ENCODE assay signal across 23 cellular contexts in the genomic region with DNA sequence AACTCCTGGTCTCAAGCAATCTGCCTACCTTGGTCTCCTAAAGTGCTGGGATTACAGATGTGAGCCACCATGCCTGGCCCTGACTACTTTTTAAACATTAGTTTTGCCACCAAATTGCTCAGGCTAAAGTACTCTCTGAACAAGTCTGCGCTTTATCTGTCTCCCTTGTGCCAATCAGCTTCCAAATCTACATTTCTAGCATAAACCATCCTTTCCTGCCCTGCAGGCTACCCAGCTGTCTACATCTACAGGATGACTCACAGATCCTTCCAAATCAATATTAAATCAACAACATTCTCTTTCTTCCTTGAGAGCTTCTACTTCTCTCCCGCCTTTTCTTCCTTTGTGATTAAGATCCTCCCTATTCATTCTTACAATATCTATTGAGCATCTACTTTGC. TPM values are rescaled to one million over a fixed set of nuclear protein-coding genes. Genes with fewer than 3 reads are reported as not detected.
DNase-seq lines count a peak whose midpoint lies in the region; ATAC-seq, FAIRE-seq and TF ChIP-seq lines count a peak whose summit lies in the region.
"Had no signal": no experiment of that assay in that cellular context is flagged by ENCODE, and none has a peak within 500 bp of the region (broad histone marks: within the 10 kb centered on the region; RNA-seq: fewer than 3 reads in every experiment).

No MANE protein-coding gene starts in this region.

- H3K79me2 ChIP-seq in PC-3 (ENCODE audit: low read length) = no peaks in the 10 kb centered on the region
- no peaks in the 10 kb centered on the region for H3K79me2 ChIP-seq in H1 (ENCODE audit: control insufficient read depth in 1 of 2, insufficient read depth in 2 of 2, low read length in 2 of 2)
- H3K79me2 ChIP-seq in trophoblast cell (ENCODE audit: control insufficient read depth, insufficient read depth, low read length, poor library complexity) = no peaks in the 10 kb centered on the region

- DNase-seq in PC-3 (peak; percentile 11), H1 (ENCODE audit: low read depth in 1 of 2, low spot score in 2 of 2) (no peak), trophoblast cell (peak; percentile 56 to 79), NCI-H69 (lab: John Stamatoyannopoulos, UW) (no peak), SHP77 treated with DMSO at 0.1 percent for 48 hours (lab: John Stamatoyannopoulos, UW) (no peak), NCI-H774 (lab: John Stamatoyannopoulos, UW) (no peak)
- DNase-seq: ACHN; BE2C; C1 segment of cervical spinal cord; CD4-positive, CD25-positive, alpha-beta regulatory T cell; CD8-positive, alpha-beta memory T cell; COR-L47; DMS 273 treated with DMSO at 0.1 percent for 48 hours; DMS53; DND-41; GDM1; GM23248; HCEC 1CT had no signal

- TF ChIP-seq EP300 in H1 (IDR thresholded peaks at IDR 0.05; ENCODE audit: borderline replicate concordance in 1 of 2, low read depth in 2 of 2, low read length in 2 of 2) = no peak

- no peak overlapping the region for H3K4me2 ChIP-seq in PC-3 (ENCODE audit: low read length)
- no peak overlapping the region for H3K4me2 ChIP-seq in H1 (ENCODE audit: insufficient read depth in 1 of 2, low read depth in 2 of 2, low read length in 2 of 2)
- no peak overlapping the region for H3K4me2 ChIP-seq in trophoblast cell (ENCODE audit: low read length)

- H2BK120ac ChIP-seq in H1 (replicated peaks; ENCODE audit: low read depth, low read length) (no peak overlapping the region), trophoblast cell (ENCODE audit: insufficient read depth, low read length, poor library complexity) (no peak overlapping the region)

- no peaks in the 10 kb centered on the region for H3K9me2 ChIP-seq in PC-3 (replicated peaks; ENCODE audit: low read length)

- H2AFZ ChIP-seq in PC-3 (ENCODE audit: low read length) (no peak overlapping the region), H1 (ENCODE audit: low read length) (no peak overlapping the region), trophoblast cell (ENCODE audit: insufficient read depth, low read length, poor library complexity) (no peak overlapping the region)
- H2AFZ ChIP-seq: GM23248 had no signal

- CTCF ChIA-PET in PC-3 (lab: Charles Lee) = no interaction called here
- CTCF ChIA-PET in H1 (lab: Charles Lee; ENCODE audit: partially characterized antibody) = interaction anchor here (0.6 to 1.1 kb wide), 3 partner anchors 16 to 487 kb away, joined by 3 read pairs; a partner anchor contains a TSS

- intact Hi-C loops in PC-3 (cut with micrococcal nuclease) = no loop called here

- H3K79me1 ChIP-seq in H1 (ENCODE audit: low read depth, low read length) = no peaks in the 10 kb centered on the region
- H3K79me1 ChIP-seq in trophoblast cell (ENCODE audit: low read length) = no peaks in the 10 kb centered on the region

- ATAC-seq in PC-3 = no peak

- no peak overlapping the region for H2BK15ac ChIP-seq in H1 (ENCODE audit: low read length)

- no peak overlapping the region for H3K56ac ChIP-seq in H1 (replicated peaks; ENCODE audit: insufficient read length, low read depth, low read length)

- H4K12ac ChIP-seq in trophoblast cell (ENCODE audit: low read depth, low read length) = no peak overlapping the region

- H2BK5ac ChIP-seq in H1 (ENCODE audit: low read depth, low read length) (no peak overlapping the region), trophoblast cell (ENCODE audit: low read depth, low read length, poor library complexity) (no peak overlapping the region)

- H4K91ac ChIP-seq in H1 (replicated peaks; ENCODE audit: insufficient read length, low read length) (no peak overlapping the region), trophoblast cell (ENCODE audit: low read depth, low read length) (no peak overlapping the region)

- no peaks in the 10 kb centered on the region for H3K4me1 ChIP-seq in PC-3 (ENCODE audit: insufficient read depth, low read length)
- no peaks in the 10 kb centered on the region for H3K4me1 ChIP-seq in H1 (replicated peaks in 1 of 4; ENCODE audit: control insufficient read depth in 3 of 4, insufficient read depth in 4 of 4, low read length in 3 of 4)
- no peaks in the 10 kb centered on the region for H3K4me1 ChIP-seq in trophoblast cell (ENCODE audit: control insufficient read depth in 1 of 2, insufficient read depth in 2 of 2, low read length in 2 of 2)
- H3K4me1 ChIP-seq: BE2C had no signal

- no peak overlapping the region for H3K23ac ChIP-seq in H1 (ENCODE audit: insufficient read length)
- H3K23ac ChIP-seq in trophoblast cell (ENCODE audit: low read length) = no peak overlapping the region

- TF ChIP-seq CTCF in PC-3 (conservative IDR thresholded peaks at IDR 0.05; ENCODE audit: low read depth, low read length) (no peak), H1 (IDR thresholded peaks at IDR 0.05; ENCODE audit: control extremely low read depth in 1 of 3, insufficient read depth in 1 of 3, low read depth in 1 of 3, low read length in 3 of 3) (no peak)

- H3K9ac ChIP-seq in PC-3 (ENCODE audit: low read length) (no peak overlapping the region), H1 (replicated peaks in 1 of 4; ENCODE audit: extremely low read depth in 1 of 4, low read depth in 3 of 4, low read length in 3 of 4) (no peak overlapping the region), trophoblast cell (ENCODE audit: low read length) (no peak overlapping the region)
- H3K9ac ChIP-seq: GM23248 had no signal

- H4K5ac ChIP-seq in H1 (ENCODE audit: insufficient read length, low read depth, low read length) = no peak overlapping the region

- no peaks in the 10 kb centered on the region for H3K27me3 ChIP-seq in PC-3 (ENCODE audit: low read length)
- no peaks in the 10 kb centered on the region for H3K27me3 ChIP-seq in H1 (replicated peaks in 1 of 4; ENCODE audit: control insufficient read depth in 3 of 4, extremely low read depth in 1 of 4, insufficient read depth in 3 of 4, low read length in 3 of 4)
- no peaks in the 10 kb centered on the region for H3K27me3 ChIP-seq in trophoblast cell (ENCODE audit: insufficient read depth, low read length)
- H3K27me3 ChIP-seq: BE2C had no signal

- H3K27ac ChIP-seq in PC-3 (ENCODE audit: low read length) (no peak overlapping the region), H1 (ENCODE audit: low read depth, low read length) (no peak overlapping the region), trophoblast cell (ENCODE audit: low read depth, low read length) (no peak overlapping the region)
- H3K27ac ChIP-seq: GM23248, HL-60 had no signal

- no peak for TF ChIP-seq RAD21 in H1 (IDR thresholded peaks at IDR 0.05 in 1 of 2, conservative IDR thresholded peaks at IDR 0.05 in 1 of 2; ENCODE audit: low read depth in 2 of 2, low read length in 2 of 2)

- H3K18ac ChIP-seq in H1 (ENCODE audit: extremely low read depth, low read length) (no peak overlapping the region), trophoblast cell (ENCODE audit: low read length) (no peak overlapping the region)

- H3K36me3 ChIP-seq in PC-3 (ENCODE audit: low read depth, low read length) = no peaks in the 10 kb centered on the region
- no peaks in the 10 kb centered on the region for H3K36me3 ChIP-seq in H1 (ENCODE audit: control insufficient read depth in 2 of 4, insufficient read depth in 4 of 4, low read length in 3 of 4)
- no peaks in the 10 kb centered on the region for H3K36me3 ChIP-seq in trophoblast cell (ENCODE audit: control insufficient read depth in 1 of 2, insufficient read depth in 2 of 2, low read length in 2 of 2)
- H3K36me3 ChIP-seq: BE2C had no signal

- 89 to 100% methylated on average over 1 to 2 of the region's 2 CpGs for WGBS in H1 (ENCODE audit: extremely low coverage in 1 of 2, insufficient coverage in 1 of 2, insufficient read length in 1 of 2, insufficient replicate concordance in 2 of 2, low coverage in 1 of 2, low lambda C conversion rate in 2 of 2, missing lambda C conversion rate in 1 of 2), 2 experiments
- no CpG with 5 or more reads among the region's 2 CpGs for WGBS in trophoblast cell (ENCODE audit: extremely low coverage, insufficient coverage, insufficient read length)

- no peak for TF ChIP-seq POLR2A in H1 (IDR thresholded peaks at IDR 0.05; ENCODE audit: control extremely low read depth in 1 of 2, low read depth in 2 of 2, low read length in 2 of 2)

- BruUV-seq in PC-3 (replicated peaks; lab: Mats Ljungman, UMichigan) = no TSS peak

- H4K8ac ChIP-seq in H1 (ENCODE audit: extremely low read depth, insufficient read depth, low read length) (peak overlapping the region; percentile 51; the same call in 1 of the 2 replicates), trophoblast cell (ENCODE audit: low read depth, low read length) (no peak overlapping the region)

- H3K4me3 ChIP-seq in PC-3 (ENCODE audit: low read length) (no peak overlapping the region), H1 (ENCODE audit: extremely low read depth in 1 of 4, insufficient read depth in 2 of 4, low read depth in 3 of 4, low read length in 4 of 4) (no peak overlapping the region), trophoblast cell (ENCODE audit: low read depth, low read length) (no peak overlapping the region)
- H3K4me3 ChIP-seq: GM23248 had no signal

- H2AK5ac ChIP-seq in H1 (ENCODE audit: low read depth, low read length) (no peak overlapping the region), trophoblast cell (ENCODE audit: low read length) (no peak overlapping the region)

- H2BK12ac ChIP-seq in H1 (ENCODE audit: low read depth, low read length) (no peak overlapping the region), trophoblast cell (ENCODE audit: low read length) (no peak overlapping the region)

- no peaks in the 10 kb centered on the region for H3K23me2 ChIP-seq in H1 (ENCODE audit: low read depth, low read length)

- H4K20me1 ChIP-seq in PC-3 (ENCODE audit: low read length) (no peaks in the 10 kb centered on the region), H1 (replicated peaks in 1 of 2; ENCODE audit: control insufficient read depth in 1 of 2, insufficient read depth in 2 of 2, low read length in 2 of 2) (no peaks in the 10 kb centered on the region)

- FAIRE-seq in H1 (lab: Jason Lieb, UNC) = no peak
- FAIRE-seq: A204.1, GM12892, GM18507, H54 had no signal

- POLR2A ChIA-PET in PC-3 (lab: Charles Lee; ENCODE audit: unreplicated experiment) (no interaction called here), H1 (lab: Charles Lee; ENCODE audit: partially characterized antibody) (no interaction called here)

- H3K14ac ChIP-seq in H1 (ENCODE audit: insufficient read length) = no peak overlapping the region
- H3K14ac ChIP-seq in trophoblast cell (ENCODE audit: low read length) = no peak overlapping the region

- H3K4ac ChIP-seq in H1 (replicated peaks; ENCODE audit: insufficient read length, low read depth, low read length) (no peak overlapping the region), trophoblast cell (ENCODE audit: low read depth, low read length) (no peak overlapping the region)

- no peaks in the 10 kb centered on the region for H3F3A ChIP-seq in PC-3 (ENCODE audit: low read length, unreplicated experiment)

- H2BK20ac ChIP-seq in H1 (ENCODE audit: low read length) = no peak overlapping the region

- no peaks in the 10 kb centered on the region for H3K9me3 ChIP-seq in PC-3 (ENCODE audit: low read length)
- H3K9me3 ChIP-seq in H1 (ENCODE audit: insufficient read depth in 2 of 2, low read depth in 1 of 2, low read length in 1 of 2) = no peaks in the 10 kb centered on the region
- no peaks in the 10 kb centered on the region for H3K9me3 ChIP-seq in trophoblast cell (ENCODE audit: insufficient read depth, low read depth, low read length)
- H3K9me3 ChIP-seq: BE2C had no signal

RNA-seq across cellular contexts. Expression of a gene that starts 16.0 kb away (rescaled TPM):
- 6.5 and 8.7 TPM in 2 replicates for total RNA-seq in PC-3 (2014; rRNA removed)
- 7.9 and 8.6 TPM in 2 replicates for total RNA-seq in H1 (2021; fragmentation: NEBNext Ultra II Directional; extraction: Animal tissue kit (Norgen Biotek cat#: 25700))
- 3.6 and 4.6 TPM in 2 replicates for polyA plus RNA-seq in H1 (2011; rRNA removed)
- 6.4 TPM for polyA plus RNA-seq in H1 (2011; cell fraction: cytosol; rRNA removed)
- 4.5 TPM for polyA plus RNA-seq in H1 (2011; cell fraction: nucleus; rRNA removed)
- polyA plus RNA-seq in H1 (2012, experiment 1 of 2) = 3.5 to 6.9 TPM (median 5.7 TPM) in 4 replicates
- 0.50 TPM for polyA plus RNA-seq in H1 (2012, experiment 2 of 2)
- polyA plus RNA-seq in H1 (2013, experiment 1 of 2) = 5.8 TPM
- 5.2 TPM for polyA plus RNA-seq in H1 (2013, experiment 2 of 2)
- polyA minus RNA-seq in H1 (2011; rRNA and poly(A)+ RNA removed) = 10.1 and 13.5 TPM in 2 replicates
- polyA minus RNA-seq in H1 (2011; cell fraction: cytosol; rRNA and poly(A)+ RNA removed) = 11.7 TPM
- polyA minus RNA-seq in H1 (2011; cell fraction: nucleus; rRNA and poly(A)+ RNA removed) = 16.0 TPM
- polyA plus RNA-seq in trophoblast cell (2013) = 49.0 and 49.5 TPM in 2 replicates

Comparison
In these comparisons a context has a peak if more than half of its experiments do, and no peak if none do; other contexts are left out.
1. DNase-seq: peak in PC-3 (single experiment) and trophoblast cell (2 of 2); none in H1 (0 of 2), NCI-H69 (single experiment), SHP77 treated with DMSO at 0.1 percent for 48 hours (single experiment) and NCI-H774 (single experiment).